In genomic region chr16:2835638-2836493, GRCh38 we compare ENCODE assay signal across 9 cellular contexts. TPM values are rescaled to one million over a fixed set of nuclear protein-coding genes. Genes with fewer than 3 reads are reported as not detected.
DNase-seq lines count a peak whose midpoint lies in the region; ATAC-seq and TF ChIP-seq lines count a peak whose summit lies in the region.
"Had no signal": no experiment of that assay in that cellular context is flagged by ENCODE, and none has a peak within 500 bp of the region (broad histone marks: within the 10 kb centered on the region; RNA-seq: fewer than 3 reads in every experiment).

No MANE protein-coding gene starts in this region.

- no peak for ATAC-seq in GM21825 (IDR thresholded peaks at IDR 0.05; ENCODE audit: unreplicated experiment)
- ATAC-seq in CD8-positive, alpha-beta T cell: no peak

- H3K4me3 ChIP-seq in stomach: no peak overlapping the region
- H3K4me3 ChIP-seq in CD8-positive, alpha-beta T cell (ENCODE audit: low read depth, low read length): no peak overlapping the region

- intact Hi-C loops in stomach (cut with DNase I; ENCODE audit: low total_unique reads): no loop called here
- intact Hi-C loops in activated CD4-positive, alpha-beta memory T cell treated with anti-CD3 and anti-CD28 coated beads for 36 hours (cut with micrococcal nuclease): no loop called here
- intact Hi-C loops in CD8-positive, alpha-beta T cell (cut with DNase I, micrococcal nuclease): no loop called here

- H3K36me3 Mint-ChIP-seq in activated CD4-positive, alpha-beta memory T cell treated with anti-CD3 and anti-CD28 coated beads for 36 hours: no peaks in the 10 kb centered on the region
- H3K36me3 Mint-ChIP-seq in CD8-positive, alpha-beta T cell: no peaks in the 10 kb centered on the region

- no peaks in the 10 kb centered on the region for H3K36me3 ChIP-seq in stomach
- no peaks in the 10 kb centered on the region for H3K36me3 ChIP-seq in CD8-positive, alpha-beta T cell (ENCODE audit: insufficient read depth, low read length)

- no peak overlapping the region for H3K27ac Mint-ChIP-seq in activated CD4-positive, alpha-beta memory T cell treated with anti-CD3 and anti-CD28 coated beads for 36 hours
- no peak overlapping the region for H3K27ac Mint-ChIP-seq in CD8-positive, alpha-beta T cell

- peaks cover 12 to 18% (median 14%) of the 10 kb centered on the region in 4 donors for H3K4me1 ChIP-seq in stomach
- H3K4me1 ChIP-seq in CD8-positive, alpha-beta T cell (ENCODE audit: insufficient read depth, low read length): peaks cover 25% of the 10 kb centered on the region

- DNase-seq in H4 (ENCODE audit: low spot score): peak; percentile 99
- peak; percentile 99 for DNase-seq in SW480 (ENCODE audit: low spot score)
- peak; percentile 96 for DNase-seq in hepatic stellate cell (ENCODE audit: low spot score)
- peak; percentile 84 for DNase-seq in stomach
- DNase-seq in activated CD4-positive, alpha-beta memory T cell treated with anti-CD3 and anti-CD28 coated beads for 36 hours: no peak
- DNase-seq in CD8-positive, alpha-beta T cell: no peak
- DNase-seq: activated CD8-positive, alpha-beta memory T cell treated with anti-CD3 and anti-CD28 coated beads, Interleukin-2, amount 50 U/mL, for 48 hours; NCI-H187 treated with DMSO at 0.1 percent for 48 hours had no signal

- peaks cover 0 to 65% (median 0%) of the 10 kb centered on the region in 3 donors for H3K27me3 ChIP-seq in stomach
- H3K27me3 ChIP-seq in CD8-positive, alpha-beta T cell (ENCODE audit: insufficient read depth, low read length): no peaks in the 10 kb centered on the region

- CTCF ChIA-PET in activated CD4-positive, alpha-beta memory T cell treated with anti-CD3 and anti-CD28 coated beads for 36 hours (lab: Charles Lee): no interaction called here
- CTCF ChIA-PET in CD8-positive, alpha-beta T cell (lab: Charles Lee): interaction anchor here (1.6 kb wide), 1 partner anchor 33 kb away, joined by 4 read pairs; no protein-coding TSS in a partner anchor

- WGBS in stomach, 5 donors: 21 to 38% (median 30%) methylated on average over 19 to 22 of the region's 22 CpGs

- peak overlapping the region; percentile 57 to 90 (median 82) for H3K27ac ChIP-seq in stomach
- no peak overlapping the region for H3K27ac ChIP-seq in CD8-positive, alpha-beta T cell (ENCODE audit: low read depth, low read length)

- H3K9me3 ChIP-seq in stomach: no peaks in the 10 kb centered on the region
- no peaks in the 10 kb centered on the region for H3K9me3 ChIP-seq in CD8-positive, alpha-beta T cell (ENCODE audit: low read length)

- TF ChIP-seq EP300 in stomach (IDR thresholded peaks at IDR 0.05): no peak

- H3K4me1 Mint-ChIP-seq in activated CD4-positive, alpha-beta memory T cell treated with anti-CD3 and anti-CD28 coated beads for 36 hours (ENCODE audit: low read depth): peaks cover 18% of the 10 kb centered on the region
- peaks cover 18% of the 10 kb centered on the region for H3K4me1 Mint-ChIP-seq in CD8-positive, alpha-beta T cell (ENCODE audit: low read depth)

- POLR2A ChIA-PET in activated CD4-positive, alpha-beta memory T cell treated with anti-CD3 and anti-CD28 coated beads for 36 hours (lab: Charles Lee): no interaction called here
- POLR2A ChIA-PET in CD8-positive, alpha-beta T cell (lab: Charles Lee): no interaction called here

- TF ChIP-seq POLR2A in stomach (IDR thresholded peaks at IDR 0.05): no peak

- H3K4me3 Mint-ChIP-seq in activated CD4-positive, alpha-beta memory T cell treated with anti-CD3 and anti-CD28 coated beads for 36 hours: no peak overlapping the region
- H3K4me3 Mint-ChIP-seq in CD8-positive, alpha-beta T cell: no peak overlapping the region

- peaks cover 14% of the 10 kb centered on the region for H3K27me3 Mint-ChIP-seq in activated CD4-positive, alpha-beta memory T cell treated with anti-CD3 and anti-CD28 coated beads for 36 hours
- peaks cover 19% of the 10 kb centered on the region for H3K27me3 Mint-ChIP-seq in CD8-positive, alpha-beta T cell (ENCODE audit: low read depth)

- H3K9me3 Mint-ChIP-seq in activated CD4-positive, alpha-beta memory T cell treated with anti-CD3 and anti-CD28 coated beads for 36 hours: no peaks in the 10 kb centered on the region
- no peaks in the 10 kb centered on the region for H3K9me3 Mint-ChIP-seq in CD8-positive, alpha-beta T cell

- TF ChIP-seq CTCF in stomach (IDR thresholded peaks at IDR 0.05): no peak
- TF ChIP-seq CTCF in CD8-positive, alpha-beta T cell (IDR thresholded peaks at IDR 0.05): no peak

RNA-seq across cellular contexts. Expression of gene ZG16B, which starts 5.8 kb away (rescaled TPM):
- 0.14 TPM in 1 of 2 replicates, not detected in the other for total RNA-seq in H4 (2014; rRNA removed; shearing (Covaris generic))
- total RNA-seq in stomach: 10 to 100 TPM in 2 of 5 donors, not detected in 3; 15.6 to 39.0 TPM
- polyA plus RNA-seq in stomach: 10 to 100 TPM; 13.0 to 35.4 (median 22.3) TPM
- 1 to 10 TPM; 2.6 to 3.0 TPM for total RNA-seq in activated CD4-positive, alpha-beta memory T cell treated with anti-CD3 and anti-CD28 coated beads for 36 hours
- not detected for total RNA-seq in CD8-positive, alpha-beta T cell

RNA-seq across cellular contexts. Expression of gene PRSS21, which starts 18.8 kb away (rescaled TPM):
- total RNA-seq in H4 (2014; rRNA removed; shearing (Covaris generic)): not detected in 2 replicates
- 1 to 10 TPM in 1 of 5 donors, not detected in 4; 1.1 TPM for total RNA-seq in stomach
- 1 to 10 TPM in 1 of 3 donors, under 1 TPM in 2; 0.50 to 2.9 (median 0.65) TPM for polyA plus RNA-seq in stomach
- total RNA-seq in activated CD4-positive, alpha-beta memory T cell treated with anti-CD3 and anti-CD28 coated beads for 36 hours: 1 to 10 TPM; 4.7 to 6.2 TPM
- total RNA-seq in CD8-positive, alpha-beta T cell: 1 to 10 TPM; 1.4 to 2.5 TPM

RNA-seq across cellular contexts. Expression of gene PRSS22, which starts 22.1 kb away (rescaled TPM):
- not detected in 2 replicates for total RNA-seq in H4 (2014; rRNA removed; shearing (Covaris generic))
- 10 to 100 TPM in 2 of 5 donors, 1 to 10 TPM in 2, not detected in 1; 1.8 to 33.2 (median 9.8) TPM for total RNA-seq in stomach
- polyA plus RNA-seq in stomach: 10 to 100 TPM in 2 of 3 donors, 1 to 10 TPM in 1; 5.2 to 62.2 (median 22.7) TPM
- total RNA-seq in activated CD4-positive, alpha-beta memory T cell treated with anti-CD3 and anti-CD28 coated beads for 36 hours: under 1 TPM; 0.24 to 0.38 TPM
- total RNA-seq in CD8-positive, alpha-beta T cell: 1 to 10 TPM; 2.1 to 2.4 TPM

RNA-seq across cellular contexts. Expression of gene PRSS41, which starts 37.6 kb away (rescaled TPM):
- not detected in 2 replicates for total RNA-seq in H4 (2014; rRNA removed; shearing (Covaris generic))
- total RNA-seq in stomach: not detected
- polyA plus RNA-seq in stomach: not detected
- not detected for total RNA-seq in activated CD4-positive, alpha-beta memory T cell treated with anti-CD3 and anti-CD28 coated beads for 36 hours
- not detected for total RNA-seq in CD8-positive, alpha-beta T cell

RNA-seq across cellular contexts. Expression of gene FLYWCH2, which starts 47.1 kb away (rescaled TPM):
- total RNA-seq in H4 (2014; rRNA removed; shearing (Covaris generic)): 57.3 and 77.7 TPM in 2 replicates
- total RNA-seq in stomach: 10 to 100 TPM; 19.6 to 76.4 (median 52.4) TPM
- 10 to 100 TPM; 30.1 to 43.4 (median 39.0) TPM for polyA plus RNA-seq in stomach
- total RNA-seq in activated CD4-positive, alpha-beta memory T cell treated with anti-CD3 and anti-CD28 coated beads for 36 hours: 10 to 100 TPM; 19.1 to 19.4 TPM
- 10 to 100 TPM in 1 of 2 experiments, 1 to 10 TPM in 1; 9.3 to 10.9 TPM for total RNA-seq in CD8-positive, alpha-beta T cell

Comparison
In these comparisons a context has a peak if more than half of its experiments do, and no peak if none do; other contexts are left out.
1. DNase-seq: peak in H4 (single experiment), SW480 (single experiment), hepatic stellate cell (single experiment) and stomach (single experiment); none in activated CD4-positive, alpha-beta memory T cell treated with anti-CD3 and anti-CD28 coated beads for 36 hours (single experiment) and CD8-positive, alpha-beta T cell (0 of 7).